In the genomic region with DNA sequence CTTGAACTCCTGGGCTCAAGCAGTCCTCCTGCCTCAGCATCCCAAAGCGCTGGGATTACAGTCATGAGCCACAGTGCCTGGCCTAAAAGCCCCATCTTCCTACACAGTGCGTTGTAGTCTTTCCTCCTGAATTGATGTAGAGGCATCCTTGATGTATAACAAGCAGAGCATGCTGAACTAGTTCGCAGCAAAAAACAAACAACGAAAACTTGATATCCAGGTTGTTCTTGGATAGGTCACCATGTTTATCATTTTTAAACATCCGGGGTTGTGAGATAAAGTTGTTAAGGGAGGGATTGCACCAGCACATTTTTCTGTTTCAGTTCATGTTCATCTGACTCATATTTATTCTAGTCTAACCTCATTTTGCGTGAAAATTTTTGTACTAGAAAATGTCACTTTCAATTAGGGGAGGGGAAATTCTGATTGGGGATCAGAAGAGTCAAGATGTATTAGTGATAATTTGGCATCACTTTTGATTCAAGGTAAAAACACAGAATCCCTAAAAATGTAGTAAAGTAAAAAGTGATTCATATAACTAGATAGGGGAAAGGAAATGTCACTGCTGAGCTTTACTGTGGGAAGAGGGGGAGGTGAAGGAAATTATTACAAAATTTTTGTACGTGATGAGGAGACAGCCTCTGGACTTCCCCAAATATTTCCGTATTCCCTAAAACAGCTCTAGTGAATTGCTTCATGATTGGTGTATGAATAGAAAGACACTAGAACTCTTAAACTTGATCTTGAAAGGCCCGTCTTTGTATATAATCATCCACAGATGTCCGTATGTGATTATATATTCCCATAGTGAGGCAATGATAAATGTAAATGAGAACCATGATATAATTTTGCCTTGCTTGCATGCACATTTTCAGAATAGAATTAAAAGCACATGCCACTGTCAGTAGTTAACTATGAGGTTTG, we compare ENCODE assay signal across 1 cellular context.
TF ChIP-seq lines count a peak whose summit lies in the region.

No MANE protein-coding gene starts in this region.

TF ChIP-seq in GM12878, 131 proteins besides CTCF, POLR2A, EP300 and RAD21 (continues in another document):
- TF ChIP-seq, protein P1, sequence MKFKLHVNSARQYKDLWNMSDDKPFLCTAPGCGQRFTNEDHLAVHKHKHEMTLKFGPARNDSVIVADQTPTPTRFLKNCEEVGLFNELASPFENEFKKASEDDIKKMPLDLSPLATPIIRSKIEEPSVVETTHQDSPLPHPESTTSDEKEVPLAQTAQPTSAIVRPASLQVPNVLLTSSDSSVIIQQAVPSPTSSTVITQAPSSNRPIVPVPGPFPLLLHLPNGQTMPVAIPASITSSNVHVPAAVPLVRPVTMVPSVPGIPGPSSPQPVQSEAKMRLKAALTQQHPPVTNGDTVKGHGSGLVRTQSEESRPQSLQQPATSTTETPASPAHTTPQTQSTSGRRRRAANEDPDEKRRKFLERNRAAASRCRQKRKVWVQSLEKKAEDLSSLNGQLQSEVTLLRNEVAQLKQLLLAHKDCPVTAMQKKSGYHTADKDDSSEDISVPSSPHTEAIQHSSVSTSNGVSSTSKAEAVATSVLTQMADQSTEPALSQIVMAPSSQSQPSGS (IDR thresholded peaks at IDR 0.05; ENCODE audit: low read length) = 0 out of 2 replicates have a peak, but pooled peaks have one; percentile 22
- TF ChIP-seq NRF1 (conservative IDR thresholded peaks at IDR 0.05; ENCODE audit: low read depth, low read length) (no peak), BHLHE40 (IDR thresholded peaks at IDR 0.05; ENCODE audit: borderline replicate concordance in 1 of 2, low read depth in 2 of 2, low read length in 1 of 2) (peak; percentile 58 to 62; a peak in 2 of 4 replicates), RB1 (IDR thresholded peaks at IDR 0.05; ENCODE audit: borderline replicate concordance) (no peak), MXI1 (IDR thresholded peaks at IDR 0.05; ENCODE audit: low read depth, low read length) (peak; percentile 84; the same call in 1 of the 2 replicates), ZSCAN29 (IDR thresholded peaks at IDR 0.05) (no peak), SREBF2 (IDR thresholded peaks at IDR 0.05; ENCODE audit: low read length) (no peak), WRNIP1 (IDR thresholded peaks at IDR 0.05; ENCODE audit: borderline replicate concordance, low read depth, low read length) (no peak), JUND (IDR thresholded peaks at IDR 0.05; ENCODE audit: low read depth, low read length) (no peak), HCFC1 (IDR thresholded peaks at IDR 0.05; ENCODE audit: low read length) (no peak), ETV6 (conservative IDR thresholded peaks at IDR 0.05 in 1 of 2, IDR thresholded peaks at IDR 0.05 in 1 of 2; ENCODE audit: borderline replicate concordance in 1 of 2, low read depth in 1 of 2) (peak in 1 of 2 experiments; percentile 29; a peak in 1 of 4 replicates), KDM1A (IDR thresholded peaks at IDR 0.05; ENCODE audit: borderline replicate concordance) (no peak), ZNF24 (IDR thresholded peaks at IDR 0.05) (no peak), CREM (IDR thresholded peaks at IDR 0.05; ENCODE audit: low read depth) (peak; percentile 37; the same call in 1 of the 2 replicates), PAX8 (IDR thresholded peaks at IDR 0.05) (no peak), BACH1 (IDR thresholded peaks at IDR 0.05; ENCODE audit: borderline replicate concordance) (no peak), ASH2L (IDR thresholded peaks at IDR 0.05; ENCODE audit: borderline replicate concordance, low read depth) (0 out of 2 replicates have a peak, but pooled peaks have one; percentile 12), RBBP5 (conservative IDR thresholded peaks at IDR 0.05) (no peak), TCF3 (IDR thresholded peaks at IDR 0.05; ENCODE audit: borderline replicate concordance, insufficient read depth, low read depth, low read length) (no peak), SUPT20H (IDR thresholded peaks at IDR 0.05; ENCODE audit: borderline replicate concordance, control insufficient read depth, low read depth, low read length) (no peak), NR2C2 (IDR thresholded peaks at IDR 0.05; ENCODE audit: borderline replicate concordance, control insufficient read depth, insufficient read length, low read depth) (no peak), SRF (IDR thresholded peaks at IDR 0.05; ENCODE audit: low read depth in 2 of 2, low read length in 2 of 2) (no peak), HDAC6 (IDR thresholded peaks at IDR 0.05; ENCODE audit: unreplicated experiment) (no peak), FOXM1 (IDR thresholded peaks at IDR 0.05; ENCODE audit: low read depth, low read length) (peak; percentile 53; the same call in 1 of the 2 replicates), ZBED1 (IDR thresholded peaks at IDR 0.05; ENCODE audit: borderline replicate concordance) (no peak), MTA3 (IDR thresholded peaks at IDR 0.05; ENCODE audit: borderline replicate concordance, low read length) (no peak), ATF7 (IDR thresholded peaks at IDR 0.05; ENCODE audit: low read depth) (peak; percentile 70), IKZF1 (conservative IDR thresholded peaks at IDR 0.05) (peak; percentile 58; the same call in 1 of the 2 replicates), GABPA (IDR thresholded peaks at IDR 0.05; ENCODE audit: low read depth) (no peak), TBL1XR1 (IDR thresholded peaks at IDR 0.05; ENCODE audit: low read depth, low read length) (0 out of 2 replicates have a peak, but pooled peaks have one; percentile 24), TCF7 (IDR thresholded peaks at IDR 0.05; ENCODE audit: borderline replicate concordance) (peak; percentile 39; the same call in 1 of the 2 replicates), FOXK2 (IDR thresholded peaks at IDR 0.05) (no peak)
- TF ChIP-seq, protein P2, sequence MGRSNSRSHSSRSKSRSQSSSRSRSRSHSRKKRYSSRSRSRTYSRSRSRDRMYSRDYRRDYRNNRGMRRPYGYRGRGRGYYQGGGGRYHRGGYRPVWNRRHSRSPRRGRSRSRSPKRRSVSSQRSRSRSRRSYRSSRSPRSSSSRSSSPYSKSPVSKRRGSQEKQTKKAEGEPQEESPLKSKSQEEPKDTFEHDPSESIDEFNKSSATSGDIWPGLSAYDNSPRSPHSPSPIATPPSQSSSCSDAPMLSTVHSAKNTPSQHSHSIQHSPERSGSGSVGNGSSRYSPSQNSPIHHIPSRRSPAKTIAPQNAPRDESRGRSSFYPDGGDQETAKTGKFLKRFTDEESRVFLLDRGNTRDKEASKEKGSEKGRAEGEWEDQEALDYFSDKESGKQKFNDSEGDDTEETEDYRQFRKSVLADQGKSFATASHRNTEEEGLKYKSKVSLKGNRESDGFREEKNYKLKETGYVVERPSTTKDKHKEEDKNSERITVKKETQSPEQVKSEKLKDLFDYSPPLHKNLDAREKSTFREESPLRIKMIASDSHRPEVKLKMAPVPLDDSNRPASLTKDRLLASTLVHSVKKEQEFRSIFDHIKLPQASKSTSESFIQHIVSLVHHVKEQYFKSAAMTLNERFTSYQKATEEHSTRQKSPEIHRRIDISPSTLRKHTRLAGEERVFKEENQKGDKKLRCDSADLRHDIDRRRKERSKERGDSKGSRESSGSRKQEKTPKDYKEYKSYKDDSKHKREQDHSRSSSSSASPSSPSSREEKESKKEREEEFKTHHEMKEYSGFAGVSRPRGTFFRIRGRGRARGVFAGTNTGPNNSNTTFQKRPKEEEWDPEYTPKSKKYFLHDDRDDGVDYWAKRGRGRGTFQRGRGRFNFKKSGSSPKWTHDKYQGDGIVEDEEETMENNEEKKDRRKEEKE (IDR thresholded peaks at IDR 0.05) = no peak
- TF ChIP-seq, protein P3, sequence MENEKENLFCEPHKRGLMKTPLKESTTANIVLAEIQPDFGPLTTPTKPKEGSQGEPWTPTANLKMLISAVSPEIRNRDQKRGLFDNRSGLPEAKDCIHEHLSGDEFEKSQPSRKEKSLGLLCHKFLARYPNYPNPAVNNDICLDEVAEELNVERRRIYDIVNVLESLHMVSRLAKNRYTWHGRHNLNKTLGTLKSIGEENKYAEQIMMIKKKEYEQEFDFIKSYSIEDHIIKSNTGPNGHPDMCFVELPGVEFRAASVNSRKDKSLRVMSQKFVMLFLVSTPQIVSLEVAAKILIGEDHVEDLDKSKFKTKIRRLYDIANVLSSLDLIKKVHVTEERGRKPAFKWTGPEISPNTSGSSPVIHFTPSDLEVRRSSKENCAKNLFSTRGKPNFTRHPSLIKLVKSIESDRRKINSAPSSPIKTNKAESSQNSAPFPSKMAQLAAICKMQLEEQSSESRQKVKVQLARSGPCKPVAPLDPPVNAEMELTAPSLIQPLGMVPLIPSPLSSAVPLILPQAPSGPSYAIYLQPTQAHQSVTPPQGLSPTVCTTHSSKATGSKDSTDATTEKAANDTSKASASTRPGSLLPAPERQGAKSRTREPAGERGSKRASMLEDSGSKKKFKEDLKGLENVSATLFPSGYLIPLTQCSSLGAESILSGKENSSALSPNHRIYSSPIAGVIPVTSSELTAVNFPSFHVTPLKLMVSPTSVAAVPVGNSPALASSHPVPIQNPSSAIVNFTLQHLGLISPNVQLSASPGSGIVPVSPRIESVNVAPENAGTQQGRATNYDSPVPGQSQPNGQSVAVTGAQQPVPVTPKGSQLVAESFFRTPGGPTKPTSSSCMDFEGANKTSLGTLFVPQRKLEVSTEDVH (IDR thresholded peaks at IDR 0.05; ENCODE audit: low read depth, partially characterized antibody) = no peak
- TF ChIP-seq, protein P4, sequence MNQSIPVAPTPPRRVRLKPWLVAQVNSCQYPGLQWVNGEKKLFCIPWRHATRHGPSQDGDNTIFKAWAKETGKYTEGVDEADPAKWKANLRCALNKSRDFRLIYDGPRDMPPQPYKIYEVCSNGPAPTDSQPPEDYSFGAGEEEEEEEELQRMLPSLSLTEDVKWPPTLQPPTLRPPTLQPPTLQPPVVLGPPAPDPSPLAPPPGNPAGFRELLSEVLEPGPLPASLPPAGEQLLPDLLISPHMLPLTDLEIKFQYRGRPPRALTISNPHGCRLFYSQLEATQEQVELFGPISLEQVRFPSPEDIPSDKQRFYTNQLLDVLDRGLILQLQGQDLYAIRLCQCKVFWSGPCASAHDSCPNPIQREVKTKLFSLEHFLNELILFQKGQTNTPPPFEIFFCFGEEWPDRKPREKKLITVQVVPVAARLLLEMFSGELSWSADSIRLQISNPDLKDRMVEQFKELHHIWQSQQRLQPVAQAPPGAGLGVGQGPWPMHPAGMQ (IDR thresholded peaks at IDR 0.05; ENCODE audit: borderline replicate concordance) = no peak
- TF ChIP-seq, protein P5, sequence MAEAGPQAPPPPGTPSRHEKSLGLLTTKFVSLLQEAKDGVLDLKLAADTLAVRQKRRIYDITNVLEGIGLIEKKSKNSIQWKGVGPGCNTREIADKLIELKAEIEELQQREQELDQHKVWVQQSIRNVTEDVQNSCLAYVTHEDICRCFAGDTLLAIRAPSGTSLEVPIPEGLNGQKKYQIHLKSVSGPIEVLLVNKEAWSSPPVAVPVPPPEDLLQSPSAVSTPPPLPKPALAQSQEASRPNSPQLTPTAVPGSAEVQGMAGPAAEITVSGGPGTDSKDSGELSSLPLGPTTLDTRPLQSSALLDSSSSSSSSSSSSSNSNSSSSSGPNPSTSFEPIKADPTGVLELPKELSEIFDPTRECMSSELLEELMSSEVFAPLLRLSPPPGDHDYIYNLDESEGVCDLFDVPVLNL (IDR thresholded peaks at IDR 0.05; ENCODE audit: low read depth, low read length) = no peak
- TF ChIP-seq, protein P6, sequence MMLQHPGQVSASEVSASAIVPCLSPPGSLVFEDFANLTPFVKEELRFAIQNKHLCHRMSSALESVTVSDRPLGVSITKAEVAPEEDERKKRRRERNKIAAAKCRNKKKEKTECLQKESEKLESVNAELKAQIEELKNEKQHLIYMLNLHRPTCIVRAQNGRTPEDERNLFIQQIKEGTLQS (IDR thresholded peaks at IDR 0.05; ENCODE audit: borderline replicate concordance, extremely low read depth, low read depth, low read length) = no peak
- TF ChIP-seq, protein P7, sequence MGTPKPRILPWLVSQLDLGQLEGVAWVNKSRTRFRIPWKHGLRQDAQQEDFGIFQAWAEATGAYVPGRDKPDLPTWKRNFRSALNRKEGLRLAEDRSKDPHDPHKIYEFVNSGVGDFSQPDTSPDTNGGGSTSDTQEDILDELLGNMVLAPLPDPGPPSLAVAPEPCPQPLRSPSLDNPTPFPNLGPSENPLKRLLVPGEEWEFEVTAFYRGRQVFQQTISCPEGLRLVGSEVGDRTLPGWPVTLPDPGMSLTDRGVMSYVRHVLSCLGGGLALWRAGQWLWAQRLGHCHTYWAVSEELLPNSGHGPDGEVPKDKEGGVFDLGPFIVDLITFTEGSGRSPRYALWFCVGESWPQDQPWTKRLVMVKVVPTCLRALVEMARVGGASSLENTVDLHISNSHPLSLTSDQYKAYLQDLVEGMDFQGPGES (IDR thresholded peaks at IDR 0.05) = no peak
- TF ChIP-seq, protein P8, sequence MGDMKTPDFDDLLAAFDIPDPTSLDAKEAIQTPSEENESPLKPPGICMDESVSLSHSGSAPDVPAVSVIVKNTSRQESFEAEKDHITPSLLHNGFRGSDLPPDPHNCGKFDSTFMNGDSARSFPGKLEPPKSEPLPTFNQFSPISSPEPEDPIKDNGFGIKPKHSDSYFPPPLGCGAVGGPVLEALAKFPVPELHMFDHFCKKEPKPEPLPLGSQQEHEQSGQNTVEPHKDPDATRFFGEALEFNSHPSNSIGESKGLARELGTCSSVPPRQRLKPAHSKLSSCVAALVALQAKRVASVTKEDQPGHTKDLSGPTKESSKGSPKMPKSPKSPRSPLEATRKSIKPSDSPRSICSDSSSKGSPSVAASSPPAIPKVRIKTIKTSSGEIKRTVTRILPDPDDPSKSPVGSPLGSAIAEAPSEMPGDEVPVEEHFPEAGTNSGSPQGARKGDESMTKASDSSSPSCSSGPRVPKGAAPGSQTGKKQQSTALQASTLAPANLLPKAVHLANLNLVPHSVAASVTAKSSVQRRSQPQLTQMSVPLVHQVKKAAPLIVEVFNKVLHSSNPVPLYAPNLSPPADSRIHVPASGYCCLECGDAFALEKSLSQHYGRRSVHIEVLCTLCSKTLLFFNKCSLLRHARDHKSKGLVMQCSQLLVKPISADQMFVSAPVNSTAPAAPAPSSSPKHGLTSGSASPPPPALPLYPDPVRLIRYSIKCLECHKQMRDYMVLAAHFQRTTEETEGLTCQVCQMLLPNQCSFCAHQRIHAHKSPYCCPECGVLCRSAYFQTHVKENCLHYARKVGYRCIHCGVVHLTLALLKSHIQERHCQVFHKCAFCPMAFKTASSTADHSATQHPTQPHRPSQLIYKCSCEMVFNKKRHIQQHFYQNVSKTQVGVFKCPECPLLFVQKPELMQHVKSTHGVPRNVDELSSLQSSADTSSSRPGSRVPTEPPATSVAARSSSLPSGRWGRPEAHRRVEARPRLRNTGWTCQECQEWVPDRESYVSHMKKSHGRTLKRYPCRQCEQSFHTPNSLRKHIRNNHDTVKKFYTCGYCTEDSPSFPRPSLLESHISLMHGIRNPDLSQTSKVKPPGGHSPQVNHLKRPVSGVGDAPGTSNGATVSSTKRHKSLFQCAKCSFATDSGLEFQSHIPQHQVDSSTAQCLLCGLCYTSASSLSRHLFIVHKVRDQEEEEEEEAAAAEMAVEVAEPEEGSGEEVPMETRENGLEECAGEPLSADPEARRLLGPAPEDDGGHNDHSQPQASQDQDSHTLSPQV (IDR thresholded peaks at IDR 0.05) = no peak
- TF ChIP-seq, protein P9, sequence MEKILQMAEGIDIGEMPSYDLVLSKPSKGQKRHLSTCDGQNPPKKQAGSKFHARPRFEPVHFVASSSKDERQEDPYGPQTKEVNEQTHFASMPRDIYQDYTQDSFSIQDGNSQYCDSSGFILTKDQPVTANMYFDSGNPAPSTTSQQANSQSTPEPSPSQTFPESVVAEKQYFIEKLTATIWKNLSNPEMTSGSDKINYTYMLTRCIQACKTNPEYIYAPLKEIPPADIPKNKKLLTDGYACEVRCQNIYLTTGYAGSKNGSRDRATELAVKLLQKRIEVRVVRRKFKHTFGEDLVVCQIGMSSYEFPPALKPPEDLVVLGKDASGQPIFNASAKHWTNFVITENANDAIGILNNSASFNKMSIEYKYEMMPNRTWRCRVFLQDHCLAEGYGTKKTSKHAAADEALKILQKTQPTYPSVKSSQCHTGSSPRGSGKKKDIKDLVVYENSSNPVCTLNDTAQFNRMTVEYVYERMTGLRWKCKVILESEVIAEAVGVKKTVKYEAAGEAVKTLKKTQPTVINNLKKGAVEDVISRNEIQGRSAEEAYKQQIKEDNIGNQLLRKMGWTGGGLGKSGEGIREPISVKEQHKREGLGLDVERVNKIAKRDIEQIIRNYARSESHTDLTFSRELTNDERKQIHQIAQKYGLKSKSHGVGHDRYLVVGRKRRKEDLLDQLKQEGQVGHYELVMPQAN (conservative IDR thresholded peaks at IDR 0.05) = no peak
